In the genomic region with DNA sequence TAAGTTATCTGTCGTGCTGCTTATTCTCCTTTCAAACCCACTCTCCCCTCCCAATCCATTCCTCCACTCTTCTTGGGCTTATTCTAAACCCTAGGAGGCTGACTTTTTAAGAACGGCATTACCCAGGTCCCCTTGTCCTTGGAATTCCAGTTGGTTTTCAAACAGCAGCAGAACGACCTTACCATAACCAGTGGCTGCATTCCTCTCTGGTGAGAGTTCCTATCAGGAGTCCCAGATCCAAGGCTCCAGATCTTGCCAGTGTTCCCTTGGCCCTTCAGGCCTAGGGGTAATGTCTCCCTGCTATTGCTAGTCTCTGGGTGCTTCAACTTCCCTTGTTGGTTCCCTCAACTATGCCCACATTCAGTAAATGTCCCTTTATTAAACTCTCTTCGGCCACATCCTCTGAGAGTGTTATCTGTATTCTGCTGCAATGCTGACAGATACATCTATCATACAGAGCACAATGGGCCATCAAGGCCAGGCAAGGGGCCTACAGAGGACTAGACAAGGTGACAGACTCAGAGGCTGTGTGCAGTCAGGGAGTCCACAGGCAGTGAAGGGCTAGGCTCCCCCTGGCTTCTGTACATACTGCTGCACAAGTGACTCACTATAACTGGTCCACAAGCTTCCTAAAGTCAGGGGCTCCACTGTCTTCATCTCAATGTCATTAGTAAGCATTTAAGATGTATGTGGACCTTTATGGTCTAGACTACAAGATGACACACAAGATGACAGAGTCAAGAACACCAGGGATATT, we compare ENCODE assay signal across 9 cellular contexts. TPM values are rescaled to one million over a fixed set of nuclear protein-coding genes. Genes with fewer than 3 reads are reported as not detected.
DNase-seq lines count a peak whose midpoint lies in the region; ATAC-seq lines count a peak whose summit lies in the region.
"Had no signal": no experiment of that assay in that cellular context is flagged by ENCODE, and none has a peak within 500 bp of the region (broad histone marks: within the 10 kb centered on the region; RNA-seq: fewer than 3 reads in every experiment).

No MANE protein-coding gene starts in this region.

- H4K12ac ChIP-seq in trophoblast cell (ENCODE audit: low read depth, low read length): no peak overlapping the region

- no peaks in the 10 kb centered on the region for H3K9me3 ChIP-seq in trophoblast cell (ENCODE audit: insufficient read depth, low read depth, low read length)

- no peak overlapping the region for H3K23ac ChIP-seq in trophoblast cell (ENCODE audit: low read length)

- no peaks in the 10 kb centered on the region for H3K9me3 Mint-ChIP-seq in central memory CD8-positive, alpha-beta T cell

- no peak overlapping the region for H2AFZ ChIP-seq in trophoblast cell (ENCODE audit: insufficient read depth, low read length, poor library complexity)

- peak overlapping the region; percentile 18 for H2BK120ac ChIP-seq in trophoblast cell (ENCODE audit: insufficient read depth, low read length, poor library complexity)

- H3K36me3 Mint-ChIP-seq in central memory CD8-positive, alpha-beta T cell (ENCODE audit: insufficient read depth): peaks cover 24% of the 10 kb centered on the region

- peak overlapping the region; percentile 63 for H3K14ac ChIP-seq in trophoblast cell (ENCODE audit: low read length)

- peaks cover 71% of the 10 kb centered on the region for H3K4me1 Mint-ChIP-seq in central memory CD8-positive, alpha-beta T cell

- DNase-seq in activated CD4-positive, CD25-positive, alpha-beta regulatory T cell (lab: John Stamatoyannopoulos, UW): no peak
- no peak for DNase-seq in central memory CD8-positive, alpha-beta T cell (ENCODE audit: low spot score in 2 of 2)
- peak in 1 of 2 donors; percentile 26 for DNase-seq in trophoblast cell
- DNase-seq in COR-L47 (lab: John Stamatoyannopoulos, UW): no peak

- H3K9ac ChIP-seq in trophoblast cell (ENCODE audit: low read length): no peak overlapping the region

- no peaks in the 10 kb centered on the region for H3K36me3 ChIP-seq in trophoblast cell (ENCODE audit: control insufficient read depth in 1 of 2, insufficient read depth in 2 of 2, low read length in 2 of 2)

- H3K27ac ChIP-seq in trophoblast cell (ENCODE audit: low read depth, low read length): peak overlapping the region; percentile 81

- no peak overlapping the region for H3K4me3 Mint-ChIP-seq in central memory CD8-positive, alpha-beta T cell

- peaks cover 8% of the 10 kb centered on the region for H3K79me1 ChIP-seq in trophoblast cell (ENCODE audit: low read length)

- peak overlapping the region; percentile 75 for H2BK12ac ChIP-seq in trophoblast cell (ENCODE audit: low read length)

- H3K4ac ChIP-seq in trophoblast cell (ENCODE audit: low read depth, low read length): no peak overlapping the region

- H4K91ac ChIP-seq in trophoblast cell (ENCODE audit: low read depth, low read length): peak overlapping the region; percentile 62

- no peaks in the 10 kb centered on the region for H3K27me3 Mint-ChIP-seq in central memory CD8-positive, alpha-beta T cell

- peak overlapping the region; percentile 42 for H3K4me2 ChIP-seq in trophoblast cell (ENCODE audit: low read length)

- ATAC-seq in activated CD4-positive, CD25-positive, alpha-beta regulatory T cell treated with anti-CD3 and anti-CD28 coated beads, Interleukin-2, amount 50 U/mL, for 24 hours: peak; percentile 47 to 62
- peak; percentile 30 for ATAC-seq in HG03095 (IDR thresholded peaks at IDR 0.05; ENCODE audit: unreplicated experiment)
- peak; percentile 41 for ATAC-seq in central memory CD8-positive, alpha-beta T cell (replicated peaks; ENCODE audit: extremely low read depth, poor library complexity, severe bottlenecking)
- no peak for ATAC-seq in HG02885 (IDR thresholded peaks at IDR 0.05; ENCODE audit: poor library complexity, unreplicated experiment)
- ATAC-seq in GM18867 (IDR thresholded peaks at IDR 0.05; ENCODE audit: unreplicated experiment): no peak

- no CpG with 5 or more reads among the region's 4 CpGs for WGBS in trophoblast cell (ENCODE audit: extremely low coverage, insufficient coverage, insufficient read length)

- H2BK5ac ChIP-seq in trophoblast cell (ENCODE audit: low read depth, low read length, poor library complexity): peak overlapping the region; percentile 37

- H3K27ac Mint-ChIP-seq in central memory CD8-positive, alpha-beta T cell (ENCODE audit: low read depth): peak overlapping the region; percentile 81

- no peak overlapping the region for H4K8ac ChIP-seq in trophoblast cell (ENCODE audit: low read depth, low read length)

- no peaks in the 10 kb centered on the region for H3K79me2 ChIP-seq in trophoblast cell (ENCODE audit: control insufficient read depth, insufficient read depth, low read length, poor library complexity)

- peaks cover 10 to 20% of the 10 kb centered on the region in 2 experiments for H3K4me1 ChIP-seq in trophoblast cell (ENCODE audit: control insufficient read depth in 1 of 2, insufficient read depth in 2 of 2, low read length in 2 of 2)

- peak overlapping the region; percentile 72 for H2AK5ac ChIP-seq in trophoblast cell (ENCODE audit: low read length)

- H3K18ac ChIP-seq in trophoblast cell (ENCODE audit: low read length): peak overlapping the region; percentile 63

- no peaks in the 10 kb centered on the region for H3K27me3 ChIP-seq in trophoblast cell (ENCODE audit: insufficient read depth, low read length)

- no peak overlapping the region for H3K4me3 ChIP-seq in trophoblast cell (ENCODE audit: low read depth, low read length)

RNA-seq across cellular contexts. Expression of a gene that starts 10.1 kb away (rescaled TPM):
- 1.2 and 1.4 TPM in 2 replicates for polyA plus RNA-seq in trophoblast cell (2013)

RNA-seq across cellular contexts. Expression of a gene that starts 24.1 kb away (rescaled TPM):
- 2.7 TPM in 2 replicates for polyA plus RNA-seq in trophoblast cell (2013)

RNA-seq across cellular contexts. Expression of a gene that starts 46.0 kb away (rescaled TPM):
- polyA plus RNA-seq in trophoblast cell (2013): 12.5 and 13.4 TPM in 2 replicates
- polyA plus RNA-seq: mammary epithelial cell had no signal

Comparison
In these comparisons a context has a peak if more than half of its experiments do, and no peak if none do; other contexts are left out.
1. ATAC-seq: peak in activated CD4-positive, CD25-positive, alpha-beta regulatory T cell treated with anti-CD3 and anti-CD28 coated beads, Interleukin-2, amount 50 U/mL, for 24 hours (2 of 2), HG03095 (single experiment) and central memory CD8-positive, alpha-beta T cell (single experiment); none in HG02885 (single experiment) and GM18867 (single experiment).